ENCODE assay signal across 18 cellular contexts in genomic region chr4:30755306-30755705, GRCh38. TPM values are rescaled to one million over a fixed set of nuclear protein-coding genes. Genes with fewer than 3 reads are reported as not detected.
"Had no signal": no experiment of that assay in that cellular context is flagged by ENCODE, and none has a peak within 500 bp of the region (broad histone marks: within the 10 kb centered on the region; RNA-seq: fewer than 3 reads in every experiment).

No MANE protein-coding gene starts in this region.

- H3K36me3 Mint-ChIP-seq: activated naive CD4-positive, alpha-beta T cell treated with anti-CD3 and anti-CD28 coated beads, Interleukin-2, amount 50 U/mL, for 24 hours; natural killer cell; WTC11 had no signal

- H3K4me3 ChIP-seq: left ventricle myocardium inferior, right atrium auricular region, stomach, testis, upper lobe of right lung had no signal

- H3K9me3 ChIP-seq: left ventricle myocardium inferior, right atrium auricular region, stomach, testis, upper lobe of right lung had no signal

- H3K4me3 Mint-ChIP-seq: activated CD4-positive, alpha-beta memory T cell treated with anti-CD3 and anti-CD28 coated beads, Interleukin-2, amount 10 ng/mL, durations not matched to agents 7 days and 5 days; activated naive CD4-positive, alpha-beta T cell treated with anti-CD3 and anti-CD28 coated beads, Interleukin-2, amount 50 U/mL, for 24 hours; activated T-cell treated with anti-CD3 and anti-CD28 coated beads, Interleukin-2, amount 50 U/mL, for 24 hours; endodermal cell; natural killer cell; WTC11 had no signal

- H3K27me3 ChIP-seq: right atrium auricular region, stomach, testis, upper lobe of right lung had no signal

- H3K27ac Mint-ChIP-seq: activated CD4-positive, alpha-beta memory T cell treated with anti-CD3 and anti-CD28 coated beads, Interleukin-2, amount 10 ng/mL, durations not matched to agents 7 days and 5 days; activated naive CD4-positive, alpha-beta T cell treated with anti-CD3 and anti-CD28 coated beads, Interleukin-2, amount 50 U/mL, for 24 hours; activated T-cell treated with anti-CD3 and anti-CD28 coated beads, Interleukin-2, amount 50 U/mL, for 24 hours; endodermal cell; natural killer cell; WTC11 had no signal

- H3K27ac ChIP-seq: left ventricle myocardium inferior, right atrium auricular region, testis, upper lobe of right lung had no signal

- DNase-seq: activated CD4-positive, alpha-beta memory T cell treated with anti-CD3 and anti-CD28 coated beads, Interleukin-2, amount 10 ng/mL, durations not matched to agents 7 days and 5 days; activated CD4-positive, alpha-beta T cell treated with anti-CD3 and anti-CD28 coated beads for 4 hours; activated effector memory CD4-positive, alpha-beta T cell treated with anti-CD3 and anti-CD28 coated beads, Interleukin-2, amount 50 U/mL, for 16 hours; activated T-cell treated with anti-CD3 and anti-CD28 coated beads, Interleukin-2, amount 50 U/mL, for 24 hours; amniotic stem cell; endodermal cell; erythroblast; left ventricle myocardium inferior; natural killer cell; small intestine; stomach; SW 1271; testis; upper lobe of right lung had no signal

- ATAC-seq: natural killer cell, upper lobe of right lung, WTC11 had no signal

- H3K36me3 ChIP-seq: left ventricle myocardium inferior, right atrium auricular region, stomach, upper lobe of right lung had no signal

- H3K4me1 ChIP-seq: right atrium auricular region, testis, upper lobe of right lung had no signal

- H3K9me3 Mint-ChIP-seq: activated CD4-positive, alpha-beta memory T cell treated with anti-CD3 and anti-CD28 coated beads, Interleukin-2, amount 10 ng/mL, durations not matched to agents 7 days and 5 days; activated naive CD4-positive, alpha-beta T cell treated with anti-CD3 and anti-CD28 coated beads, Interleukin-2, amount 50 U/mL, for 24 hours; endodermal cell had no signal

- H3K27me3 Mint-ChIP-seq: activated CD4-positive, alpha-beta memory T cell treated with anti-CD3 and anti-CD28 coated beads, Interleukin-2, amount 10 ng/mL, durations not matched to agents 7 days and 5 days; activated naive CD4-positive, alpha-beta T cell treated with anti-CD3 and anti-CD28 coated beads, Interleukin-2, amount 50 U/mL, for 24 hours; activated T-cell treated with anti-CD3 and anti-CD28 coated beads, Interleukin-2, amount 50 U/mL, for 24 hours had no signal

- H3K4me1 Mint-ChIP-seq: activated CD4-positive, alpha-beta memory T cell treated with anti-CD3 and anti-CD28 coated beads, Interleukin-2, amount 10 ng/mL, durations not matched to agents 7 days and 5 days; activated naive CD4-positive, alpha-beta T cell treated with anti-CD3 and anti-CD28 coated beads, Interleukin-2, amount 50 U/mL, for 24 hours; natural killer cell; WTC11 had no signal

RNA-seq across cellular contexts. Expression of gene PCDH7, which starts 35.1 kb away (rescaled TPM):
- total RNA-seq: activated CD4-positive, alpha-beta memory T cell treated with anti-CD3 and anti-CD28 coated beads, Interleukin-2, amount 10 ng/mL, durations not matched to agents 7 days and 5 days; natural killer cell; T-helper 2 cell treated with Interferon-gamma antibody and Interleukin-4, amounts not matched to agents 100 ng/mL and 5 ng/mL, for 36 hours had no signal
